Comparison of ENCODE assay signal across 23 cellular contexts in the genomic region with DNA sequence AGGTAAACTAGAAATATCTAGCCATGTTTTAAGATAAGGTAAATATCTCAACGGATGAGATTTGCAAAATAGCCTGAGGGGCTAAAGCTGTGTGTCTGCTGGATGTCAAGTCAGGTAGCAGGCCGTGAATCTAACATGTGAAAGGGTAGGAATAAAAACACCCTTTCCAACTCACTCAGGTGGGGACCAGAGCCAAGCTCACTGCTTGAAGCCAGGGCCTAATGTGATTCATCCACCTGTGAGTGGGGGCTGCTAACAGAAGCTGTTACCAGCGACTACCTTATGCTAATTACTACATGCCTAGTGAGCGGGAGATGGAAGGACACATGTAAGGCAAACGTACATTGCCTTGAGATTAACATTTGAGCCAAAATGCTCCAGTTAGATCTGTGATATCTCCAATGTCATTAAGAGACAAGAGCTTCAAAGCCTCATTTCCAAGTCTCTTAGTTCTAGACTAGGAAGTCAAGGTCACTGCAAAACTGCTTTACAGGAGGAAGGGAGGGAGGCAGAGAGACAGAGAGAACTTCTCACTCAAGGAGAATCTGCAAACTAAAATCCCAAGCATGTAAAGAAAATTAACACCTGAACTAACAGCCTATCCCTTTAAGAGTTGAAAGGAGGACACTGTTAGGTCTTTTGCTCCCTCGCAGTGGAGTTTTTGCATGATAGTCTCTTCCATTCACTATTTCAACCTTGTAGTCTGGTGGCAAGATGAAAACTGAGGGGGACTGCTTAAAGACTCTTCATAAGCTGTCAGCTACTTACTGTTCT.
DNase-seq lines count a peak whose midpoint lies in the region; ATAC-seq and TF ChIP-seq lines count a peak whose summit lies in the region.
"Had no signal": no experiment of that assay in that cellular context is flagged by ENCODE, and none has a peak within 500 bp of the region (broad histone marks: within the 10 kb centered on the region; RNA-seq: fewer than 3 reads in every experiment).

No MANE protein-coding gene starts in this region.

- H3K4me1 ChIP-seq in CD8-positive, alpha-beta memory T cell (ENCODE audit: insufficient read depth, low read length) = no peaks in the 10 kb centered on the region
- H3K4me1 ChIP-seq in RWPE2 (ENCODE audit: insufficient read depth, poor library complexity, severe bottlenecking) (peaks cover 25% of the 10 kb centered on the region), sigmoid colon (no peaks in the 10 kb centered on the region)
- H3K4me1 ChIP-seq: thyroid gland had no signal

- CTCF ChIA-PET in CD8-positive, alpha-beta memory T cell (lab: Charles Lee) = interaction anchor here (0.6 kb wide), 1 partner anchor 1725 kb away, joined by 3 read pairs; no protein-coding TSS in a partner anchor

- no peak for DNase-seq in CD8-positive, alpha-beta memory T cell
- DNase-seq in G401 (ENCODE audit: low spot score) (peak; percentile 7), RWPE2 (ENCODE audit: low spot score) (no peak), kidney tubule cell (ENCODE audit: low spot score) (peak; percentile 47), sigmoid colon (no peak), osteocyte (ENCODE audit: extremely low spot score, unreplicated experiment) (no peak)
- DNase-seq: activated CD4-positive, alpha-beta T cell treated with anti-CD3 and anti-CD28 coated beads for 4 hours; activated CD8-positive, alpha-beta memory T cell treated with anti-CD3 and anti-CD28 coated beads for 24 hours; activated T-cell treated with anti-CD3 and anti-CD28 coated beads, Interleukin-2, amount 50 U/mL, for 24 hours; adrenal gland; effector memory CD4-positive, alpha-beta T cell; HFFc6; MG63; mucosa of descending colon; NCI-H1436 treated with DMSO at 0.1 percent for 48 hours; SHP77 treated with DMSO at 0.1 percent for 48 hours; stimulated activated naive CD8-positive, alpha-beta T cell treated with anti-CD3 and anti-CD28 coated beads, Interleukin-15, amount 100 ng/mL, for 72 hours; T-helper 1 cell; thyroid gland had no signal

- no peak for TF ChIP-seq POLR2A in sigmoid colon (IDR thresholded peaks at IDR 0.05)

- H3K27ac Mint-ChIP-seq in CD8-positive, alpha-beta memory T cell = no peak overlapping the region
- no peak overlapping the region for H3K27ac Mint-ChIP-seq in osteocyte (ENCODE audit: unreplicated experiment)
- H3K27ac Mint-ChIP-seq: activated T-cell treated with anti-CD3 and anti-CD28 coated beads, Interleukin-2, amount 50 U/mL, for 24 hours; CD14-positive monocyte; HFFc6; stimulated activated naive CD8-positive, alpha-beta T cell treated with anti-CD3 and anti-CD28 coated beads, Interleukin-15, amount 100 ng/mL, for 72 hours had no signal

- in situ Hi-C loops in G401 (cut with HindIII; ENCODE audit: low sequenced_read_pairs) = no loop called here

- no peak for TF ChIP-seq EP300 in sigmoid colon (IDR thresholded peaks at IDR 0.05)

- H3K9me3 ChIP-seq in CD8-positive, alpha-beta memory T cell (ENCODE audit: low read length) = no peaks in the 10 kb centered on the region
- H3K9me3 ChIP-seq in RWPE2 (ENCODE audit: severe bottlenecking) (no peaks in the 10 kb centered on the region), sigmoid colon (no peaks in the 10 kb centered on the region)
- H3K9me3 ChIP-seq: adrenal gland, MG63, mucosa of descending colon, thyroid gland had no signal

- no peaks in the 10 kb centered on the region for H3K27me3 ChIP-seq in CD8-positive, alpha-beta memory T cell (ENCODE audit: insufficient read depth, low read length, poor library complexity, severe bottlenecking)
- no peaks in the 10 kb centered on the region for H3K27me3 ChIP-seq in RWPE2 (ENCODE audit: insufficient read depth, poor library complexity, severe bottlenecking)
- H3K27me3 ChIP-seq in sigmoid colon = no peaks in the 10 kb centered on the region
- H3K27me3 ChIP-seq: adrenal gland, MG63, thyroid gland had no signal

- TF ChIP-seq CTCF in RWPE2 (IDR thresholded peaks at IDR 0.05; ENCODE audit: poor library complexity, severe bottlenecking) (no peak), sigmoid colon (IDR thresholded peaks at IDR 0.05) (no peak), osteocyte (IDR thresholded peaks at IDR 0.05) (no peak)

- no peaks in the 10 kb centered on the region for H3K4me1 Mint-ChIP-seq in CD8-positive, alpha-beta memory T cell
- peaks cover 19% of the 10 kb centered on the region for H3K4me1 Mint-ChIP-seq in osteocyte (ENCODE audit: unreplicated experiment)
- H3K4me1 Mint-ChIP-seq: neural crest cell; stimulated activated naive CD8-positive, alpha-beta T cell treated with anti-CD3 and anti-CD28 coated beads, Interleukin-15, amount 100 ng/mL, for 72 hours had no signal

- POLR2A ChIA-PET in CD8-positive, alpha-beta memory T cell (lab: Charles Lee) = no interaction called here

- no peak for ATAC-seq in RWPE2 (ENCODE audit: low read depth)
- ATAC-seq in GM19455 (IDR thresholded peaks at IDR 0.05; ENCODE audit: unreplicated experiment) = no peak
- ATAC-seq: mucosa of descending colon; stimulated activated naive CD8-positive, alpha-beta T cell treated with anti-CD3 and anti-CD28 coated beads, Interleukin-15, amount 100 ng/mL, for 72 hours had no signal

- H3K9me3 Mint-ChIP-seq in CD8-positive, alpha-beta memory T cell = no peaks in the 10 kb centered on the region
- no peaks in the 10 kb centered on the region for H3K9me3 Mint-ChIP-seq in osteocyte (ENCODE audit: unreplicated experiment)
- H3K9me3 Mint-ChIP-seq: activated T-cell treated with anti-CD3 and anti-CD28 coated beads, Interleukin-2, amount 50 U/mL, for 24 hours; HFFc6; neural crest cell; stimulated activated naive CD8-positive, alpha-beta T cell treated with anti-CD3 and anti-CD28 coated beads, Interleukin-15, amount 100 ng/mL, for 72 hours had no signal

- peak overlapping the region; percentile 75 for H3K27ac ChIP-seq in CD8-positive, alpha-beta memory T cell (ENCODE audit: low read depth, low read length)
- H3K27ac ChIP-seq in RWPE2 (ENCODE audit: poor library complexity, severe bottlenecking) (peak overlapping the region; percentile 66), sigmoid colon (no peak overlapping the region)
- H3K27ac ChIP-seq: thyroid gland had no signal

- H3K4me3 Mint-ChIP-seq in CD8-positive, alpha-beta memory T cell = no peak overlapping the region
- H3K4me3 Mint-ChIP-seq in osteocyte (ENCODE audit: unreplicated experiment) = no peak overlapping the region
- H3K4me3 Mint-ChIP-seq: activated T-cell treated with anti-CD3 and anti-CD28 coated beads, Interleukin-2, amount 50 U/mL, for 24 hours; brain; CD14-positive monocyte; HFFc6; neural crest cell; stimulated activated naive CD8-positive, alpha-beta T cell treated with anti-CD3 and anti-CD28 coated beads, Interleukin-15, amount 100 ng/mL, for 72 hours had no signal

- WGBS in sigmoid colon, 2 donors = 77 to 83% methylated on average over 6 of the region's 6 CpGs

- intact Hi-C loops in sigmoid colon (cut with DNase I) = no loop called here

- no peaks in the 10 kb centered on the region for H3K36me3 ChIP-seq in CD8-positive, alpha-beta memory T cell (ENCODE audit: insufficient read depth, low read length)
- H3K36me3 ChIP-seq in RWPE2 (ENCODE audit: low read depth) (no peaks in the 10 kb centered on the region), sigmoid colon (no peaks in the 10 kb centered on the region)
- H3K36me3 ChIP-seq: adrenal gland, MG63, thyroid gland had no signal

- H3K27me3 Mint-ChIP-seq in CD8-positive, alpha-beta memory T cell = peaks cover 0 to 2% of the 10 kb centered on the region in 2 donors
- no peaks in the 10 kb centered on the region for H3K27me3 Mint-ChIP-seq in osteocyte (ENCODE audit: unreplicated experiment)
- H3K27me3 Mint-ChIP-seq: activated T-cell treated with anti-CD3 and anti-CD28 coated beads, Interleukin-2, amount 50 U/mL, for 24 hours; brain; stimulated activated naive CD8-positive, alpha-beta T cell treated with anti-CD3 and anti-CD28 coated beads, Interleukin-15, amount 100 ng/mL, for 72 hours had no signal

- no peaks in the 10 kb centered on the region for H3K36me3 Mint-ChIP-seq in CD8-positive, alpha-beta memory T cell
- no peaks in the 10 kb centered on the region for H3K36me3 Mint-ChIP-seq in osteocyte (ENCODE audit: unreplicated experiment)
- H3K36me3 Mint-ChIP-seq: brain had no signal

- no peak overlapping the region for H3K4me3 ChIP-seq in CD8-positive, alpha-beta memory T cell (ENCODE audit: low read length)
- no peak overlapping the region for H3K4me3 ChIP-seq in RWPE2 (ENCODE audit: severe bottlenecking)
- no peak overlapping the region for H3K4me3 ChIP-seq in sigmoid colon
- H3K4me3 ChIP-seq: adrenal gland, MG63, mucosa of descending colon, thyroid gland had no signal

Comparison
In these comparisons a context has a peak if more than half of its experiments do, and no peak if none do; other contexts are left out.
1. DNase-seq: peak in G401 (single experiment) and kidney tubule cell (single experiment); none in CD8-positive, alpha-beta memory T cell (0 of 5), RWPE2 (single experiment), sigmoid colon (single experiment) and osteocyte (single experiment).
2. H3K27ac ChIP-seq: peak in CD8-positive, alpha-beta memory T cell (single experiment) and RWPE2 (single experiment); none in sigmoid colon (0 of 4).